In genomic region chr5:128395073-128395472, GRCh38 we compare ENCODE assay signal across 21 cellular contexts.
DNase-seq lines count a peak whose midpoint lies in the region; ATAC-seq and TF ChIP-seq lines count a peak whose summit lies in the region.
"Had no signal": no experiment of that assay in that cellular context is flagged by ENCODE, and none has a peak within 500 bp of the region (broad histone marks: within the 10 kb centered on the region; RNA-seq: fewer than 3 reads in every experiment).

No MANE protein-coding gene starts in this region.

- TF ChIP-seq CTCF in cardiac muscle cell (IDR thresholded peaks at IDR 0.05; ENCODE audit: low read depth, low read length) (no peak), right atrium auricular region (IDR thresholded peaks at IDR 0.05) (no peak), fibroblast of pulmonary artery (IDR thresholded peaks at IDR 0.05; ENCODE audit: low read length, missing control alignments) (no peak)

- H3K9me3 ChIP-seq in cardiac muscle cell (ENCODE audit: low read depth) (no peaks in the 10 kb centered on the region), right atrium auricular region (no peaks in the 10 kb centered on the region)

- H3K27me3 ChIP-seq in cardiac muscle cell (no peaks in the 10 kb centered on the region), right atrium auricular region (no peaks in the 10 kb centered on the region)

- H3K27ac ChIP-seq in cardiac muscle cell (peak overlapping the region; percentile 84), right atrium auricular region (no peak overlapping the region)
- H3K27ac ChIP-seq: HL-60, KMS-11, SK-N-MC had no signal

- H3K4me3 ChIP-seq in cardiac muscle cell: no peak overlapping the region
- no peak overlapping the region for H3K4me3 ChIP-seq in right atrium auricular region
- H3K4me3 ChIP-seq in fibroblast of pulmonary artery (replicated peaks; ENCODE audit: low read depth, low read length): no peak overlapping the region
- H3K4me3 ChIP-seq: SK-N-MC had no signal

- DNase-seq in cardiac muscle cell (ENCODE audit: low read depth in 1 of 2, low spot score in 1 of 2) (peak; percentile 14 to 28), right atrium auricular region (ENCODE audit: low spot score) (no peak), fibroblast of pulmonary artery (ENCODE audit: low read depth) (peak; percentile 38), iris pigment epithelial cell (ENCODE audit: low read depth) (peak; percentile 49), foreskin melanocyte (no peak)
- DNase-seq: C1 segment of cervical spinal cord; CD4-positive, alpha-beta memory T cell; COR-L47; MM.1S; NCI-H1417; NCI-H1694; NCI-H2029 treated with DMSO at 0.1 percent for 48 hours; NCI-H526 treated with DMSO at 0.1 percent for 48 hours; RPMI8226; SIG-M5 had no signal

- H3K4me1 ChIP-seq in cardiac muscle cell (ENCODE audit: low read depth): peaks cover 9% of the 10 kb centered on the region
- H3K4me1 ChIP-seq in right atrium auricular region: no peaks in the 10 kb centered on the region

- H3K36me3 ChIP-seq in cardiac muscle cell (peaks cover 77% of the 10 kb centered on the region), right atrium auricular region (no peaks in the 10 kb centered on the region)

- no peak for ATAC-seq in HG03457 (IDR thresholded peaks at IDR 0.05; ENCODE audit: unreplicated experiment)
- ATAC-seq in GM21528 (IDR thresholded peaks at IDR 0.05; ENCODE audit: low FRiP score, unreplicated experiment): no peak
- ATAC-seq: HCT116 had no signal

Comparison
In these comparisons a context has a peak if more than half of its experiments do, and no peak if none do; other contexts are left out.
1. DNase-seq: peak in cardiac muscle cell (2 of 2), fibroblast of pulmonary artery (single experiment) and iris pigment epithelial cell (single experiment); none in right atrium auricular region (single experiment) and foreskin melanocyte (single experiment).